Comparison of ENCODE assay signal across 1 cellular context in the genomic region with DNA sequence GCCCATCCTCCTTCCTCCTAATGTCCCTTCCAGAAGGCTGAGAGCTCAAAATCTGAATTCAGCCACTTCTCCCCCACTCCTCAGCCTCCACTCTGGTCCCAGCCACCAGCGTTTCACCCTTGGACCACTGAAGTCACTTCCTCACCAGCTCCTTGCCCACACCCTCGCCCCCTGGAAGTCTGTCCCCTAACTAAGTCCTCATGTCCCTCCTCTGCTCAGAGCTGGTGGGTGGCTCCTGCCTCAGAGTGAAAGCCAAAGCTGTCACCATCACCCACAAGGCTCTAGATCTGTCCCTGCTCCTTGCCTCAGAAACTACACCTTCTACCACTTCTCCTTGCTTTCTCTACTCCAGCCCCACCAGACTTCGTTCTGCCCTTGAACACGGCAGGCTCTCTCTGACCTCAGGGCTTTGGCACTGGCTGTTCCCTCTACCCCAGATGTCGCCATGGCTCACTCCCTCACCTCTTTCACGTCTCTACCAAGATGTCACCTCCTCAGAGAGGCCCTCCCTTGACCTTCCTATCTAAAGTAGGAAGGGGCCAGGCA.
TF ChIP-seq lines count a peak whose summit lies in the region.

No MANE protein-coding gene starts in this region.

TF ChIP-seq in GM12878, 131 proteins besides CTCF, POLR2A, EP300 and RAD21:
- TF ChIP-seq HDGF (IDR thresholded peaks at IDR 0.05) (0 out of 2 replicates have a peak, but pooled peaks have one; percentile 58), POLR2AphosphoS5 (IDR thresholded peaks at IDR 0.05; ENCODE audit: low read length) (no peak), CHD1 (IDR thresholded peaks at IDR 0.05; ENCODE audit: low read depth, low read length) (no peak), ATF3 (IDR thresholded peaks at IDR 0.05; ENCODE audit: borderline replicate concordance, extremely low read depth, low read depth, low read length) (no peak), IKZF2 (IDR thresholded peaks at IDR 0.05) (peak; percentile 9 to 18; a peak in 1 of 4 replicates), TCF3 (IDR thresholded peaks at IDR 0.05; ENCODE audit: borderline replicate concordance, insufficient read depth, low read depth, low read length) (no peak), ATF7 (IDR thresholded peaks at IDR 0.05; ENCODE audit: low read depth) (no peak), IKZF1 (conservative IDR thresholded peaks at IDR 0.05) (peak; percentile 42; the same call in 1 of the 2 replicates)
